Comparison of ENCODE assay signal across 9 cellular contexts in genomic region chr10:119306514-119306951, GRCh38.
A peak's percentile ranks its signal among the peaks of the same experiment; 100 is the strongest.
DNase-seq lines count a peak whose midpoint lies in the region; ATAC-seq, FAIRE-seq and TF ChIP-seq lines count a peak whose summit lies in the region.
"Had no signal": no experiment of that assay in that cellular context is flagged by ENCODE, and none has a peak within 500 bp of the region (broad histone marks: within the 10 kb centered on the region; RNA-seq: fewer than 3 reads in every experiment).

No MANE protein-coding gene starts in this region.

- H3K27ac ChIP-seq in astrocyte (ENCODE audit: low read depth, low read length): peak overlapping the region; percentile 72
- peak overlapping the region; percentile 90 for H3K27ac ChIP-seq in naive thymus-derived CD4-positive, alpha-beta T cell (ENCODE audit: low read depth, low read length)
- H3K27ac ChIP-seq in upper lobe of right lung: peak overlapping the region; percentile 13
- H3K27ac ChIP-seq: C4-2B had no signal

- H3K4me1 ChIP-seq in astrocyte (ENCODE audit: insufficient read depth, low read length) (peaks cover 32% of the 10 kb centered on the region), upper lobe of right lung (peaks cover 33% of the 10 kb centered on the region)
- H3K4me1 ChIP-seq in naive thymus-derived CD4-positive, alpha-beta T cell (ENCODE audit: control insufficient read depth in 2 of 2, insufficient read depth in 2 of 2, low read length in 2 of 2): peaks cover 41 to 49% of the 10 kb centered on the region in 2 donors

- ATAC-seq in HG03108 (IDR thresholded peaks at IDR 0.05; ENCODE audit: unreplicated experiment) (peak; percentile 68), upper lobe of right lung (peak; percentile 30)
- peak; percentile 90 for ATAC-seq in naive thymus-derived CD4-positive, alpha-beta T cell

- no peaks in the 10 kb centered on the region for H3K36me3 ChIP-seq in astrocyte (ENCODE audit: insufficient read depth, low read length)
- H3K36me3 ChIP-seq in naive thymus-derived CD4-positive, alpha-beta T cell (ENCODE audit: control insufficient read depth in 2 of 3, insufficient read depth in 3 of 3, low read length in 3 of 3): no peaks in the 10 kb centered on the region
- no peaks in the 10 kb centered on the region for H3K36me3 ChIP-seq in upper lobe of right lung

- DNase-seq in NOMO-1 (lab: John Stamatoyannopoulos, UW; ENCODE audit: unreplicated experiment in 2 of 2) (peak; percentile 20 to 47), NOMO-1 treated with dmso at 0.1 percent for 144 hours (lab: John Stamatoyannopoulos, UW; ENCODE audit: unreplicated experiment) (no peak), T follicular helper cell (ENCODE audit: low read depth) (peak; percentile 77), astrocyte (ENCODE audit: low read depth) (peak; percentile 35), upper lobe of right lung (no peak), NCI-H2107 treated with DMSO at 0.1 percent for 48 hours (lab: John Stamatoyannopoulos, UW; ENCODE audit: unreplicated experiment) (no peak)
- DNase-seq in naive thymus-derived CD4-positive, alpha-beta T cell: peak in 8 of 9 donors; percentile 69 to 86 (median 74)

- peak overlapping the region; percentile 78 for H3K27ac Mint-ChIP-seq in astrocyte (ENCODE audit: unreplicated experiment)
- H3K27ac Mint-ChIP-seq in naive thymus-derived CD4-positive, alpha-beta T cell: peak overlapping the region; percentile 94 to 99 (median 97)

- intact Hi-C loops in naive thymus-derived CD4-positive, alpha-beta T cell (cut with micrococcal nuclease): loop anchor here (1.0 to 10.0 kb wide), 22 partner anchors 9 to 568 kb away; partner anchors contain the start of genes EIF3A (in 2 of the 2), BAG3 (in 1 of the 2), GRK5 (in 1 of the 2) and MCMBP (in 1 of the 2)
- intact Hi-C loops in upper lobe of right lung (cut with DNase I): no loop called here

- peaks cover 20% of the 10 kb centered on the region for H3K79me2 ChIP-seq in astrocyte (ENCODE audit: insufficient read depth, low read length)

- H3K9me3 ChIP-seq in astrocyte (ENCODE audit: insufficient read depth, low read depth, low read length): no peaks in the 10 kb centered on the region
- no peaks in the 10 kb centered on the region for H3K9me3 ChIP-seq in naive thymus-derived CD4-positive, alpha-beta T cell (ENCODE audit: control insufficient read depth in 2 of 3, low read length in 3 of 3)
- H3K9me3 ChIP-seq in upper lobe of right lung: no peaks in the 10 kb centered on the region

- H3K4me3 Mint-ChIP-seq in astrocyte (ENCODE audit: unreplicated experiment): no peak overlapping the region
- peak overlapping the region; percentile 71 to 93 (median 90) for H3K4me3 Mint-ChIP-seq in naive thymus-derived CD4-positive, alpha-beta T cell

- H3K4me1 Mint-ChIP-seq in astrocyte (ENCODE audit: low read depth, unreplicated experiment): peaks cover 53% of the 10 kb centered on the region
- peaks cover 47 to 86% (median 73%) of the 10 kb centered on the region in 7 donors for H3K4me1 Mint-ChIP-seq in naive thymus-derived CD4-positive, alpha-beta T cell

- CTCF ChIA-PET in naive thymus-derived CD4-positive, alpha-beta T cell (lab: Charles Lee): interaction anchor here (0.6 to 6.0 kb wide), 14 partner anchors 12 to 191 kb away, joined by 3 to 36 read pairs (median 4); partner anchors contain the start of gene GRK5

- peak overlapping the region; percentile 59 for H3K9ac ChIP-seq in astrocyte (ENCODE audit: low read length)

- peaks cover 6% of the 10 kb centered on the region for H3K36me3 Mint-ChIP-seq in astrocyte (ENCODE audit: low read depth, unreplicated experiment)
- H3K36me3 Mint-ChIP-seq in naive thymus-derived CD4-positive, alpha-beta T cell: peaks cover 0 to 8% (median 0%) of the 10 kb centered on the region in 5 donors

- peaks cover 25% of the 10 kb centered on the region for H4K20me1 ChIP-seq in astrocyte (ENCODE audit: insufficient read depth, low read length)

- peak overlapping the region; percentile 6 for H3K4me3 ChIP-seq in astrocyte (ENCODE audit: insufficient read depth, low read depth, low read length)
- H3K4me3 ChIP-seq in naive thymus-derived CD4-positive, alpha-beta T cell (ENCODE audit: low read length): peak overlapping the region; percentile 65
- H3K4me3 ChIP-seq in upper lobe of right lung: no peak overlapping the region

- H3K4me2 ChIP-seq in astrocyte (ENCODE audit: low read length): peak overlapping the region; percentile 69

- POLR2A ChIA-PET in naive thymus-derived CD4-positive, alpha-beta T cell (lab: Charles Lee): interaction anchor here (0.7 to 5.2 kb wide), 13 partner anchors 9 to 242 kb away, joined by 3 to 65 read pairs (median 4); partner anchors contain the start of genes GRK5 and RGS10

- no peaks in the 10 kb centered on the region for H3K27me3 Mint-ChIP-seq in astrocyte (ENCODE audit: low read depth, unreplicated experiment)
- peaks cover 0 to 4% (median 0%) of the 10 kb centered on the region in 5 donors for H3K27me3 Mint-ChIP-seq in naive thymus-derived CD4-positive, alpha-beta T cell

- TF ChIP-seq CTCF in astrocyte (IDR thresholded peaks at IDR 0.05; ENCODE audit: insufficient read depth, low read depth, low read length) (no peak), upper lobe of right lung (IDR thresholded peaks at IDR 0.05) (peak; percentile 18)

- no peak for FAIRE-seq in astrocyte (lab: Jason Lieb, UNC)

- H3K9me3 Mint-ChIP-seq in astrocyte (ENCODE audit: unreplicated experiment): no peaks in the 10 kb centered on the region
- peaks cover 0 to 1% (median 0%) of the 10 kb centered on the region in 11 donors for H3K9me3 Mint-ChIP-seq in naive thymus-derived CD4-positive, alpha-beta T cell

- no peak overlapping the region for H2AFZ ChIP-seq in astrocyte (ENCODE audit: low read depth, low read length)

- H3K27me3 ChIP-seq in astrocyte (ENCODE audit: insufficient read depth, low read length) (no peaks in the 10 kb centered on the region), upper lobe of right lung (no peaks in the 10 kb centered on the region)
- H3K27me3 ChIP-seq in naive thymus-derived CD4-positive, alpha-beta T cell (ENCODE audit: control insufficient read depth in 2 of 2, insufficient read depth in 2 of 2, low read length in 2 of 2): no peaks in the 10 kb centered on the region

Comparison
In these comparisons a context has a peak if more than half of its experiments do, and no peak if none do; other contexts are left out.
1. DNase-seq: peak in NOMO-1 (2 of 2), T follicular helper cell (single experiment), astrocyte (single experiment) and naive thymus-derived CD4-positive, alpha-beta T cell (8 of 9); none in NOMO-1 treated with dmso at 0.1 percent for 144 hours (single experiment), upper lobe of right lung (single experiment) and NCI-H2107 treated with DMSO at 0.1 percent for 48 hours (single experiment).
2. ATAC-seq: peak in every context shown above with its lines; median percentile 90 in naive thymus-derived CD4-positive, alpha-beta T cell; 68 in HG03108; 30 in upper lobe of right lung.
3. H3K27ac ChIP-seq: peak in every context shown above with its lines; median percentile 90 in naive thymus-derived CD4-positive, alpha-beta T cell; 72 in astrocyte; 13 in upper lobe of right lung.